ENCODE assay signal across 8 cellular contexts in the genomic region with DNA sequence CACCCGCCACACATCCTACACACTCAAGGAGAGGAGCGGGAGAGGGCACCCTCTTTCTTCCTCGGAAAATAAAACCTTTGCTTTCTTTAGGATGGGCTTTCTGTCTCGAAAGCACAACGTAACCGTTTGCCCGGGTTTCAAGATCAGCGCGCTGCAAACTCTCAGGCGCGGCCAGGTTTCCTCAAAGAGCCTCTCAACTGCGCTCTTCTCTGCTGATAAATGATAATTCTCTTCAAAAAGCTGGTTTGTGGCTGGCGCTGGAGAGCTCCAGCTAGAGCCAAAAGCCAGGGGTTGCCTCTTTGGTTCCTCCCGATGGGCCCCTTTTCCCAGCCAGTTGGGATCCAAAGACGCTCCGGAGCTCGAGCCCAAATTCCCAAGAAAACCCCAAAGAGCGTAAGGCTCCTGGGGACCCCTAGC. TPM values are rescaled to one million over a fixed set of nuclear protein-coding genes. Genes with fewer than 3 reads are reported as not detected.
DNase-seq lines count a peak whose midpoint lies in the region; ATAC-seq and TF ChIP-seq lines count a peak whose summit lies in the region.

No MANE protein-coding gene starts in this region.

- no peaks in the 10 kb centered on the region for H3K27me3 ChIP-seq in stomach

- H3K36me3 Mint-ChIP-seq in activated CD4-positive, alpha-beta T cell treated with anti-CD3 and anti-CD28 coated beads, Interleukin-2, amount 10 ng/mL, durations not matched to agents 7 days and 5 days (ENCODE audit: low read depth): no peaks in the 10 kb centered on the region
- no peaks in the 10 kb centered on the region for H3K36me3 Mint-ChIP-seq in activated naive CD8-positive, alpha-beta T cell treated with anti-CD3 and anti-CD28 coated beads, Interleukin-2, amount 50 U/mL, for 24 hours (ENCODE audit: low read depth)
- no peaks in the 10 kb centered on the region for H3K36me3 Mint-ChIP-seq in immature natural killer cell

- H3K9me3 ChIP-seq in stomach: no peaks in the 10 kb centered on the region

- H3K4me1 ChIP-seq in stomach: peaks cover 8 to 44% (median 27%) of the 10 kb centered on the region in 4 donors

- no peak for TF ChIP-seq EP300 in stomach (IDR thresholded peaks at IDR 0.05)

- ATAC-seq in HG03442 (IDR thresholded peaks at IDR 0.05; ENCODE audit: unreplicated experiment): peak; percentile 1
- ATAC-seq in activated naive CD8-positive, alpha-beta T cell treated with anti-CD3 and anti-CD28 coated beads, Interleukin-2, amount 50 U/mL, for 24 hours: no peak

- peak overlapping the region; percentile 64 for H3K4me3 Mint-ChIP-seq in activated CD4-positive, alpha-beta T cell treated with anti-CD3 and anti-CD28 coated beads, Interleukin-2, amount 10 ng/mL, durations not matched to agents 7 days and 5 days
- peak overlapping the region; percentile 68 for H3K4me3 Mint-ChIP-seq in activated naive CD8-positive, alpha-beta T cell treated with anti-CD3 and anti-CD28 coated beads, Interleukin-2, amount 50 U/mL, for 24 hours
- peak overlapping the region; percentile 77 to 93 (median 81) for H3K4me3 Mint-ChIP-seq in immature natural killer cell

- peak overlapping the region; percentile 34 to 91 (median 85) for H3K27ac ChIP-seq in stomach

- peak overlapping the region; percentile 82 to 93 (median 88) for H3K4me3 ChIP-seq in stomach

- POLR2A ChIA-PET in activated CD4-positive, alpha-beta T cell treated with anti-CD3 and anti-CD28 coated beads, Interleukin-2, amount 10 ng/mL, durations not matched to agents 7 days and 5 days (lab: Charles Lee): interaction anchor here (0.5 kb wide), 1 partner anchor 174 kb away, joined by 5 read pairs; no protein-coding TSS in a partner anchor

- 0 to 7% (median 1%) methylated on average over 12 to 18 of the region's 18 CpGs for WGBS in stomach, 5 donors

- H3K9me3 Mint-ChIP-seq in activated CD4-positive, alpha-beta T cell treated with anti-CD3 and anti-CD28 coated beads, Interleukin-2, amount 10 ng/mL, durations not matched to agents 7 days and 5 days: no peaks in the 10 kb centered on the region
- H3K9me3 Mint-ChIP-seq in activated naive CD8-positive, alpha-beta T cell treated with anti-CD3 and anti-CD28 coated beads, Interleukin-2, amount 50 U/mL, for 24 hours: no peaks in the 10 kb centered on the region
- no peaks in the 10 kb centered on the region for H3K9me3 Mint-ChIP-seq in immature natural killer cell

- H3K27ac Mint-ChIP-seq in activated CD4-positive, alpha-beta T cell treated with anti-CD3 and anti-CD28 coated beads, Interleukin-2, amount 10 ng/mL, durations not matched to agents 7 days and 5 days: no peak overlapping the region
- H3K27ac Mint-ChIP-seq in activated naive CD8-positive, alpha-beta T cell treated with anti-CD3 and anti-CD28 coated beads, Interleukin-2, amount 50 U/mL, for 24 hours: no peak overlapping the region
- H3K27ac Mint-ChIP-seq in immature natural killer cell: no peak overlapping the region

- TF ChIP-seq POLR2A in stomach (IDR thresholded peaks at IDR 0.05): no peak

- CTCF ChIA-PET in activated CD4-positive, alpha-beta T cell treated with anti-CD3 and anti-CD28 coated beads, Interleukin-2, amount 10 ng/mL, durations not matched to agents 7 days and 5 days (lab: Charles Lee): interaction anchor here (0.7 to 1.0 kb wide), 3 partner anchors 31 to 591 kb away, joined by 3 to 5 read pairs (median 3); no protein-coding TSS in a partner anchor

- no peak for TF ChIP-seq CTCF in stomach (IDR thresholded peaks at IDR 0.05)

- DNase-seq in activated CD4-positive, alpha-beta T cell treated with anti-CD3 and anti-CD28 coated beads, Interleukin-2, amount 10 ng/mL, durations not matched to agents 7 days and 5 days: no peak
- no peak for DNase-seq in activated CD4-positive, alpha-beta T cell treated with anti-CD3 and anti-CD28 coated beads, Interleukin-2, amount 50 U/mL, for 1 hour
- DNase-seq in activated naive CD8-positive, alpha-beta T cell treated with anti-CD3 and anti-CD28 coated beads, Interleukin-2, amount 50 U/mL, for 24 hours: no peak
- DNase-seq in immature natural killer cell (no peak), stomach (no peak), HPDE6-E6E7 (ENCODE audit: extremely low spot score) (no peak), OCI-M1 (lab: John Stamatoyannopoulos, UW) (no peak)

- no peaks in the 10 kb centered on the region for H3K36me3 ChIP-seq in stomach

- intact Hi-C loops in stomach (cut with DNase I; ENCODE audit: low total_unique reads): loop anchor here (10.0 kb wide), 1 partner anchor 583 kb away; no protein-coding TSS in a partner anchor

- H3K4me1 Mint-ChIP-seq in activated CD4-positive, alpha-beta T cell treated with anti-CD3 and anti-CD28 coated beads, Interleukin-2, amount 10 ng/mL, durations not matched to agents 7 days and 5 days: peaks cover 10% of the 10 kb centered on the region
- H3K4me1 Mint-ChIP-seq in activated naive CD8-positive, alpha-beta T cell treated with anti-CD3 and anti-CD28 coated beads, Interleukin-2, amount 50 U/mL, for 24 hours: peaks cover 47% of the 10 kb centered on the region
- peaks cover 37 to 41% of the 10 kb centered on the region in 2 donors for H3K4me1 Mint-ChIP-seq in immature natural killer cell

- H3K27me3 Mint-ChIP-seq in activated CD4-positive, alpha-beta T cell treated with anti-CD3 and anti-CD28 coated beads, Interleukin-2, amount 10 ng/mL, durations not matched to agents 7 days and 5 days: peaks cover 54% of the 10 kb centered on the region
- H3K27me3 Mint-ChIP-seq in activated naive CD8-positive, alpha-beta T cell treated with anti-CD3 and anti-CD28 coated beads, Interleukin-2, amount 50 U/mL, for 24 hours: peaks cover 36% of the 10 kb centered on the region
- peaks cover 0 to 10% (median 7%) of the 10 kb centered on the region in 3 donors for H3K27me3 Mint-ChIP-seq in immature natural killer cell (ENCODE audit: low read depth in 3 of 3)

RNA-seq across cellular contexts. Expression of a gene that starts 0.5 kb away (rescaled TPM):
- 1 to 10 TPM; 1.0 to 1.2 TPM for total RNA-seq in activated CD4-positive, alpha-beta T cell treated with anti-CD3 and anti-CD28 coated beads, Interleukin-2, amount 10 ng/mL, durations not matched to agents 7 days and 5 days
- polyA plus RNA-seq in immature natural killer cell (10 to 100 TPM; 11.0 to 20.4 (median 12.6) TPM), stomach (1 to 10 TPM; 4.1 to 5.4 (median 5.0) TPM)
- 10 to 100 TPM in 4 of 5 donors, 1 to 10 TPM in 1; 5.8 to 66.5 (median 21.6) TPM for total RNA-seq in stomach
